In the genomic region with DNA sequence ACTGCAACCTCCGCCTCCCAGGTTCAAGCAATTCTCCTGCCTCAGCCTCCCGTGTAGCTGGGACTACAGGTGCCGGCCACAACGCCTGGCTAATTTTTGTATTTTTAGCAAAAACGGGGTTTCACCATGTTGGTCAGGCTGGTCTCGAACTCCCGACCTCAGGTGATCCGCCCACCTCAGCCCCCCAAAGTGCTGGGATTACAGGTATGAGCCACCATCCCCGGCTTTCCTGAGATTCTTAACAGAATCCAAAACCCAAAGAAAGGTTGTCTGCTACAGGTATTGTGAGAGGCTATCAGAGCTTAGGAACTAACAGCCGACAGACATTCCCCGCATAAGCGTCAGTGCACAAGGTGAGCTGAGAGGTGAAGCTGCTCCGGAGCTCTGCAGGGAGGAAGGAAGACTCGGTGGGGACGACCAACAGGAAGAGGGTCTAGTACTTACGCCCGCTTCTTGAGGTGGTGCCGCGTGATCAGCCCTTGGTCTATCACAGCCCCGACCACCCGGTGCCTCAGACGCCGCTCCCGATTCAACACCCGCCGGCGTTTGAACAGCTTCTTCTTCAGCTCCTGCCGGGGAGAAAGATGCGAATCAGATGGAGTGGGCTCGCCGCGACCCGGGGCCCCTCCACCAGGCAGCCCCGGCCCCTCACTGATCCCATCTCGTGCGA, we compare ENCODE assay signal across 8 cellular contexts. TPM values are rescaled to one million over a fixed set of nuclear protein-coding genes. Genes with fewer than 3 reads are reported as not detected.
A peak's percentile ranks its signal among the peaks of the same experiment; 100 is the strongest.
DNase-seq lines count a peak whose midpoint lies in the region; ATAC-seq and TF ChIP-seq lines count a peak whose summit lies in the region.

No MANE protein-coding gene starts in this region.

- H3K9me3 ChIP-seq in mammary epithelial cell (replicated peaks; ENCODE audit: insufficient read depth, low read length), result no peaks in the 10 kb centered on the region

- ATAC-seq in GM21723 (IDR thresholded peaks at IDR 0.05; ENCODE audit: unreplicated experiment), result peak; percentile 30

- dilution Hi-C loops in mammary epithelial cell (cut with HindIII; ENCODE audit: low sequenced_read_pairs), result no loop called here

- H2AFZ ChIP-seq in KMS-11 (ENCODE audit: low read depth), result peak overlapping the region; percentile 84
- H2AFZ ChIP-seq in mammary epithelial cell (ENCODE audit: low read depth, low read length), result peak overlapping the region; percentile 85

- 1% methylated on average over 25 of the region's 36 CpGs for WGBS in mammary epithelial cell (ENCODE audit: low coverage, missing lambda C conversion rate)

- H3K4me2 ChIP-seq in KMS-11, result peak overlapping the region; percentile 71
- H3K4me2 ChIP-seq in mammary epithelial cell (ENCODE audit: insufficient read depth, low read depth, low read length), result peak overlapping the region; percentile 60

- in situ Hi-C loops in mammary epithelial cell (cut with MboI; ENCODE audit: low sequenced_read_pairs in 2 of 2), result no loop called here

- intact Hi-C loops in mammary epithelial cell (cut with micrococcal nuclease), result loop anchor here (1.0 to 2.0 kb wide), 3 partner anchors 11 to 72 kb away; a partner anchor contains a TSS

- CTCF ChIA-PET in mammary epithelial cell (lab: Charles Lee; ENCODE audit: low non-redundant PET), result interaction anchor here (0.5 to 1.0 kb wide), 3 partner anchors 30 to 73 kb away, joined by 4 to 5 read pairs (median 4); a partner anchor contains a TSS

- TF ChIP-seq CTCF in KMS-11 (conservative IDR thresholded peaks at IDR 0.05; ENCODE audit: low read depth, low read length) (no peak), mammary epithelial cell (conservative IDR thresholded peaks at IDR 0.05 in 1 of 2, IDR thresholded peaks at IDR 0.05 in 1 of 2; ENCODE audit: extremely low read depth in 1 of 2, insufficient read depth in 1 of 2, low read depth in 1 of 2, low read length in 2 of 2) (no peak)

- H3K79me2 ChIP-seq in KMS-11 (ENCODE audit: insufficient read depth, low read depth) (no peaks in the 10 kb centered on the region), mammary epithelial cell (ENCODE audit: insufficient read depth, low read length) (peaks cover 53% of the 10 kb centered on the region)

- peak overlapping the region; percentile 67; the same call in 1 of the 2 replicates for H3K9ac ChIP-seq in KMS-11
- H3K9ac ChIP-seq in mammary epithelial cell (ENCODE audit: insufficient read depth, low read length), result peak overlapping the region; percentile 47

- H3K27ac ChIP-seq in KMS-11 (peak overlapping the region; percentile 45; the same call in 1 of the 2 replicates), mammary epithelial cell (ENCODE audit: insufficient read depth, low read depth, low read length) (peak overlapping the region; percentile 65)

- H3K27me3 ChIP-seq in KMS-11 (ENCODE audit: insufficient read depth, low read depth), result no peaks in the 10 kb centered on the region
- H3K27me3 ChIP-seq in mammary epithelial cell (ENCODE audit: insufficient read depth, low read length), result no peaks in the 10 kb centered on the region

- peaks cover 9% of the 10 kb centered on the region for H3K4me1 ChIP-seq in KMS-11 (ENCODE audit: low read depth, poor library complexity, severe bottlenecking)
- H3K4me1 ChIP-seq in mammary epithelial cell (ENCODE audit: insufficient read depth, low read length), result peaks cover 15% of the 10 kb centered on the region

- no peaks in the 10 kb centered on the region for H4K20me1 ChIP-seq in KMS-11 (ENCODE audit: insufficient read depth)
- no peaks in the 10 kb centered on the region for H4K20me1 ChIP-seq in mammary epithelial cell (ENCODE audit: insufficient read depth, low read length)

- peak; percentile 51 for DNase-seq in GM03348 (ENCODE audit: low spot score)
- DNase-seq in SK-N-DZ (ENCODE audit: low spot score), result peak; percentile 86
- DNase-seq in mammary epithelial cell, result peak; percentile 73
- peak; percentile 79 for DNase-seq in kidney tubule cell (ENCODE audit: low spot score)
- DNase-seq in stimulated activated CD4-positive, alpha-beta T cell treated with anti-CD3 and anti-CD28 coated beads, TNF-alpha, amount 100 ng/mL, for 24 hours (ENCODE audit: low read depth in 3 of 3), result peak in 2 of 3 experiments; percentile 23 to 42
- no peak for DNase-seq in cerebellar nuclear complex (lab: John Stamatoyannopoulos, UW)

- H3K36me3 ChIP-seq in KMS-11 (ENCODE audit: insufficient read depth), result no peaks in the 10 kb centered on the region
- H3K36me3 ChIP-seq in mammary epithelial cell (ENCODE audit: insufficient read depth, low read length), result peaks cover 18% of the 10 kb centered on the region

- H3K4me3 ChIP-seq in KMS-11 (IDR thresholded peaks at IDR 0.05; ENCODE audit: insufficient read depth, low read depth, low read length), result no peak overlapping the region
- peak overlapping the region; percentile 58 to 96 (median 83) for H3K4me3 ChIP-seq in mammary epithelial cell (replicated peaks in 1 of 3; ENCODE audit: insufficient read depth in 1 of 3, low read depth in 2 of 3, low read length in 3 of 3)

- TSS peak; percentile 40 for BruUV-seq in mammary epithelial cell (replicated peaks; lab: Mats Ljungman, UMichigan)

RNA-seq across cellular contexts. Expression of a gene that starts 0.5 kb away (rescaled TPM):
- 63.3 and 78.9 TPM in 2 replicates for polyA plus RNA-seq in SK-N-DZ (2014; cell fraction: cytosol; rRNA removed)
- polyA plus RNA-seq in SK-N-DZ (2014; cell fraction: nucleus; rRNA removed), result 65.1 and 89.5 TPM in 2 replicates
- total RNA-seq in mammary epithelial cell, result 10 to 100 TPM; 18.0 to 68.3 TPM
- 65.7 TPM for polyA plus RNA-seq in mammary epithelial cell
- polyA minus RNA-seq in mammary epithelial cell, result 39.4 TPM

RNA-seq across cellular contexts. Expression of a gene that starts 0.6 kb away (rescaled TPM):
- polyA plus RNA-seq in SK-N-DZ (2014; cell fraction: cytosol; rRNA removed), result 9.0 and 19.0 TPM in 2 replicates
- polyA plus RNA-seq in SK-N-DZ (2014; cell fraction: nucleus; rRNA removed), result 3.8 and 15.1 TPM in 2 replicates
- 10 to 100 TPM in 1 of 2 donors, 1 to 10 TPM in 1; 2.2 to 18.2 TPM for total RNA-seq in mammary epithelial cell
- 2.9 TPM for polyA plus RNA-seq in mammary epithelial cell
- polyA minus RNA-seq in mammary epithelial cell, result 15.0 TPM

RNA-seq across cellular contexts. Expression of a gene that starts 6.9 kb away (rescaled TPM):
- 19.5 and 27.3 TPM in 2 replicates for polyA plus RNA-seq in SK-N-DZ (2014; cell fraction: cytosol; rRNA removed)
- polyA plus RNA-seq in SK-N-DZ (2014; cell fraction: nucleus; rRNA removed), result 12.6 and 15.6 TPM in 2 replicates
- total RNA-seq in mammary epithelial cell, result 10 to 100 TPM in 1 of 2 donors, 1 to 10 TPM in 1; 4.0 to 11.5 TPM
- 11.8 TPM for polyA plus RNA-seq in mammary epithelial cell
- polyA minus RNA-seq in mammary epithelial cell, result 2.1 TPM

RNA-seq across cellular contexts. Expression of a gene that starts 7.5 kb away (rescaled TPM):
- 5.1 and 7.3 TPM in 2 replicates for polyA plus RNA-seq in SK-N-DZ (2014; cell fraction: cytosol; rRNA removed)
- 10.0 and 10.5 TPM in 2 replicates for polyA plus RNA-seq in SK-N-DZ (2014; cell fraction: nucleus; rRNA removed)
- 1 to 10 TPM; 5.3 to 8.7 TPM for total RNA-seq in mammary epithelial cell
- polyA plus RNA-seq in mammary epithelial cell, result 9.2 TPM
- polyA minus RNA-seq in mammary epithelial cell, result 21.4 TPM

RNA-seq across cellular contexts. Expression of a gene that starts 11.4 kb away (rescaled TPM):
- polyA plus RNA-seq in SK-N-DZ (2014; cell fraction: cytosol; rRNA removed), result 23.0 and 25.3 TPM in 2 replicates
- polyA plus RNA-seq in SK-N-DZ (2014; cell fraction: nucleus; rRNA removed), result 9.1 and 9.5 TPM in 2 replicates
- total RNA-seq in mammary epithelial cell, result 10 to 100 TPM; 21.2 to 25.8 TPM
- 21.0 TPM for polyA plus RNA-seq in mammary epithelial cell
- polyA minus RNA-seq in mammary epithelial cell, result 47.3 TPM

Comparison
In these comparisons a context has a peak if more than half of its experiments do, and no peak if none do; other contexts are left out.
1. DNase-seq: peak in GM03348 (single experiment), SK-N-DZ (single experiment), mammary epithelial cell (single experiment), kidney tubule cell (single experiment) and stimulated activated CD4-positive, alpha-beta T cell treated with anti-CD3 and anti-CD28 coated beads, TNF-alpha, amount 100 ng/mL, for 24 hours (2 of 3); none in cerebellar nuclear complex (0 of 2).